ENCODE assay signal across 36 cellular contexts in the genomic region with DNA sequence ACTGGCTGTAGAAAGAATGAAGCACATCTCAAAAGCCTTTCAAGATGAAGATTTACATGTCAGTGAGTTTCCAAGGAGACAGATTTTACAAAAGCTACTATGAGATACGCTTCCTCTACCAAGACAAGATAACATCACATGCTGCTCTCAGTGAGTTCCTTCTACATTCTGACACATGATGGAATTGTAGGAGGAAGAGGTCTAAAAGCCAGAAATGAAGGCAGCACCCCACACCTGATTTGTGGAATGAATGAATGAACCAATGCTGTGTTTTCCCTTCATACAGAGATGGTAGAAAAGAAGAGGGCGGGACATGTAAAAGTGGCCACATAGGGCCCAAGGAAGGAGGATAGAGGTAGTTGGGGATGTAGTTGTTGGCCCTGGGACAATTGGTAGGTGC.
"Had no signal": no experiment of that assay in that cellular context is flagged by ENCODE, and none has a peak within 500 bp of the region (broad histone marks: within the 10 kb centered on the region; RNA-seq: fewer than 3 reads in every experiment).

No MANE protein-coding gene starts in this region.

- H3K27ac Mint-ChIP-seq: activated B cell treated with CpG ODN at 0.5 μM for 24 hours; activated CD4-positive, alpha-beta memory T cell treated with anti-CD3 and anti-CD28 coated beads for 36 hours; activated CD4-positive, alpha-beta T cell treated with anti-CD3 and anti-CD28 coated beads, Interleukin-2, amount 10 ng/mL, durations not matched to agents 24 days and 14 days; activated CD8-positive, alpha-beta T cell treated with anti-CD3 and anti-CD28 coated beads for 36 hours; activated naive CD4-positive, alpha-beta T cell treated with anti-CD3 and anti-CD28 coated beads for 36 hours; activated naive CD4-positive, alpha-beta T cell treated with anti-CD3 and anti-CD28 coated beads, Interleukin-2, amount 50 U/mL, for 72 hours; activated naive CD8-positive, alpha-beta T cell treated with anti-CD3 and anti-CD28 coated beads for 36 hours; activated T-cell treated with anti-CD3 and anti-CD28 coated beads, Interleukin-2, amount 50 U/mL, for 72 hours; activated T-helper 1 cell treated with anti-CD3 and anti-CD28 coated beads, Interleukin-12 subunit alpha, Interleukin-12 subunit beta, Interleukin-2, Interleukin-4 antibody, amounts not matched to agents 30 ng/mL and 10 ng/mL and 1 ng/mL, durations not matched to agents 14 hours and 24 hours and 36 hours; activated T-helper 17 cell treated with anti-CD3 and anti-CD28 coated beads, Interleukin-2, amount 50 U/mL, for 72 hours; T-helper 1 cell treated with Interleukin-12 subunit alpha and Interleukin-12 subunit beta and Interleukin-4 antibody, amounts not matched to agents 30 μg/mL and 1 μg/mL, for 36 hours; T-helper 2 cell treated with Interferon-gamma antibody and Interleukin-4, amounts not matched to agents 5 μg/mL and 100 μg/mL, for 36 hours had no signal

- H3K27me3 Mint-ChIP-seq: activated CD4-positive, alpha-beta memory T cell treated with anti-CD3 and anti-CD28 coated beads for 36 hours; activated CD4-positive, alpha-beta T cell treated with anti-CD3 and anti-CD28 coated beads, Interleukin-2, amount 10 ng/mL, durations not matched to agents 24 days and 14 days; activated CD8-positive, alpha-beta T cell treated with anti-CD3 and anti-CD28 coated beads for 36 hours had no signal

- DNase-seq: activated B cell treated with CpG ODN at 0.5 μM for 24 hours; activated CD4-positive, alpha-beta memory T cell treated with anti-CD3 and anti-CD28 coated beads for 36 hours; activated CD4-positive, alpha-beta T cell treated with anti-CD3 and anti-CD28 coated beads for 4 hours; activated CD4-positive, alpha-beta T cell treated with anti-CD3 and anti-CD28 coated beads, Interleukin-2, amount 10 ng/mL, durations not matched to agents 24 days and 14 days; activated CD4-positive, alpha-beta T cell treated with anti-CD3 and anti-CD28 coated beads, Interleukin-2, amount 50 U/mL, for 1 hour; activated CD4-positive, alpha-beta T cell treated with anti-CD3 and anti-CD28 coated beads, Interleukin-2, amount 50 U/mL, for 4 hours; activated CD4-positive, CD25-positive, alpha-beta regulatory T cell treated with anti-CD3 and anti-CD28 coated beads, Interleukin-2, amount 50 U/mL, for 72 hours; activated CD8-positive, alpha-beta memory T cell treated with anti-CD3 and anti-CD28 coated beads, Interleukin-2, amount 50 U/mL, for 4 hours; activated CD8-positive, alpha-beta T cell treated with anti-CD3 and anti-CD28 coated beads for 36 hours; activated effector memory CD4-positive, alpha-beta T cell treated with anti-CD3 and anti-CD28 coated beads, Interleukin-2, amount 50 U/mL, for 16 hours; activated gamma-delta T cell treated with Interleukin-2 at 50 U/mL for 16 hours; activated naive CD4-positive, alpha-beta T cell; activated naive CD4-positive, alpha-beta T cell treated with anti-CD3 and anti-CD28 coated beads for 36 hours; activated naive CD4-positive, alpha-beta T cell treated with anti-CD3 and anti-CD28 coated beads, Interleukin-2, amount 50 U/mL, for 16 hours; activated naive CD8-positive, alpha-beta T cell treated with anti-CD3 and anti-CD28 coated beads for 36 hours; activated T-cell treated with anti-CD3 and anti-CD28 coated beads for 4 hours; activated T-cell treated with anti-CD3 and anti-CD28 coated beads, Interleukin-2, amount 50 U/mL, for 1 hour; activated T-cell treated with anti-CD3 and anti-CD28 coated beads, Interleukin-2, amount 50 U/mL, for 4 hours; activated T-cell treated with anti-CD3 and anti-CD28 coated beads, Interleukin-2, amount 50 U/mL, for 72 hours; adrenal gland; amniotic stem cell; aorta; body of pancreas; brain microvascular endothelial cell; central memory CD4-positive, alpha-beta T cell; SW 1271; T-helper 1 cell; T-helper 2 cell; T-helper 9 cell had no signal

- H3K9me3 Mint-ChIP-seq: activated B cell treated with CpG ODN at 0.5 μM for 24 hours; activated CD4-positive, alpha-beta memory T cell treated with anti-CD3 and anti-CD28 coated beads for 36 hours; activated CD4-positive, alpha-beta T cell treated with anti-CD3 and anti-CD28 coated beads, Interleukin-2, amount 10 ng/mL, durations not matched to agents 24 days and 14 days; activated CD8-positive, alpha-beta T cell treated with anti-CD3 and anti-CD28 coated beads for 36 hours; activated naive CD4-positive, alpha-beta T cell treated with anti-CD3 and anti-CD28 coated beads for 36 hours; activated naive CD4-positive, alpha-beta T cell treated with anti-CD3 and anti-CD28 coated beads, Interleukin-2, amount 50 U/mL, for 72 hours; activated naive CD8-positive, alpha-beta T cell treated with anti-CD3 and anti-CD28 coated beads for 36 hours; activated T-cell treated with anti-CD3 and anti-CD28 coated beads, Interleukin-2, amount 50 U/mL, for 4 hours; activated T-cell treated with anti-CD3 and anti-CD28 coated beads, Interleukin-2, amount 50 U/mL, for 72 hours; activated T-helper 1 cell treated with anti-CD3 and anti-CD28 coated beads, Interleukin-12 subunit alpha, Interleukin-12 subunit beta, Interleukin-2, Interleukin-4 antibody, amounts not matched to agents 30 ng/mL and 10 ng/mL and 1 ng/mL, durations not matched to agents 14 hours and 24 hours and 36 hours; activated T-helper 17 cell treated with anti-CD3 and anti-CD28 coated beads, Interleukin-2, amount 50 U/mL, for 72 hours; T-helper 1 cell treated with Interleukin-12 subunit alpha and Interleukin-12 subunit beta and Interleukin-4 antibody, amounts not matched to agents 30 μg/mL and 1 μg/mL, for 36 hours; T-helper 2 cell treated with Interferon-gamma antibody and Interleukin-4, amounts not matched to agents 5 μg/mL and 100 μg/mL, for 36 hours had no signal

- H3K36me3 ChIP-seq: adrenal gland, brain microvascular endothelial cell, breast epithelium had no signal

- H3K4me1 ChIP-seq: adrenal gland, body of pancreas, breast epithelium had no signal

- H3K9me3 ChIP-seq: adrenal gland, body of pancreas, breast epithelium had no signal

- H3K27me3 ChIP-seq: adrenal gland, body of pancreas, brain microvascular endothelial cell, breast epithelium had no signal

- H3K4me3 ChIP-seq: adrenal gland, body of pancreas, breast epithelium had no signal

- H3K27ac ChIP-seq: adrenal gland, body of pancreas, brain microvascular endothelial cell, breast epithelium, VCaP had no signal

- H3K4me3 Mint-ChIP-seq: activated B cell treated with CpG ODN at 0.5 μM for 24 hours; activated CD4-positive, alpha-beta memory T cell treated with anti-CD3 and anti-CD28 coated beads for 36 hours; activated CD4-positive, alpha-beta T cell treated with anti-CD3 and anti-CD28 coated beads, Interleukin-2, amount 10 ng/mL, durations not matched to agents 24 days and 14 days; activated CD8-positive, alpha-beta T cell treated with anti-CD3 and anti-CD28 coated beads for 36 hours; activated naive CD4-positive, alpha-beta T cell treated with anti-CD3 and anti-CD28 coated beads for 36 hours; activated naive CD8-positive, alpha-beta T cell treated with anti-CD3 and anti-CD28 coated beads for 36 hours; activated T-cell treated with anti-CD3 and anti-CD28 coated beads, Interleukin-2, amount 50 U/mL, for 4 hours; activated T-cell treated with anti-CD3 and anti-CD28 coated beads, Interleukin-2, amount 50 U/mL, for 72 hours; activated T-helper 1 cell treated with anti-CD3 and anti-CD28 coated beads, Interleukin-12 subunit alpha, Interleukin-12 subunit beta, Interleukin-2, Interleukin-4 antibody, amounts not matched to agents 30 ng/mL and 10 ng/mL and 1 ng/mL, durations not matched to agents 14 hours and 24 hours and 36 hours; activated T-helper 17 cell treated with anti-CD3 and anti-CD28 coated beads, Interleukin-2, amount 50 U/mL, for 72 hours; T-helper 1 cell treated with Interleukin-12 subunit alpha and Interleukin-12 subunit beta and Interleukin-4 antibody, amounts not matched to agents 30 μg/mL and 1 μg/mL, for 36 hours; T-helper 2 cell treated with Interferon-gamma antibody and Interleukin-4, amounts not matched to agents 5 μg/mL and 100 μg/mL, for 36 hours had no signal

- H3K4me1 Mint-ChIP-seq: activated B cell treated with CpG ODN at 0.5 μM for 24 hours; activated CD4-positive, alpha-beta T cell treated with anti-CD3 and anti-CD28 coated beads, Interleukin-2, amount 10 ng/mL, durations not matched to agents 24 days and 14 days; activated naive CD8-positive, alpha-beta T cell treated with anti-CD3 and anti-CD28 coated beads for 36 hours; activated T-helper 17 cell treated with anti-CD3 and anti-CD28 coated beads, Interleukin-2, amount 50 U/mL, for 72 hours had no signal

- H3K36me3 Mint-ChIP-seq: activated CD4-positive, alpha-beta memory T cell treated with anti-CD3 and anti-CD28 coated beads for 36 hours; activated naive CD4-positive, alpha-beta T cell treated with anti-CD3 and anti-CD28 coated beads, Interleukin-2, amount 50 U/mL, for 72 hours; activated naive CD8-positive, alpha-beta T cell treated with anti-CD3 and anti-CD28 coated beads for 36 hours had no signal
